11 cellular contexts compared by ENCODE assay signal in genomic region chr5:171308453-171309275, GRCh38. TPM values are rescaled to one million over a fixed set of nuclear protein-coding genes. Genes with fewer than 3 reads are reported as not detected.
DNase-seq lines count a peak whose midpoint lies in the region; ATAC-seq, FAIRE-seq and TF ChIP-seq lines count a peak whose summit lies in the region.
"Had no signal": no experiment of that assay in that cellular context is flagged by ENCODE, and none has a peak within 500 bp of the region (broad histone marks: within the 10 kb centered on the region; RNA-seq: fewer than 3 reads in every experiment).

TSS of gene TLX3 (plus strand) at chr5:171309248. CDS start at chr5:171309366, 118 bp downstream.

- H3K4me3 ChIP-seq in neural progenitor cell: peak within 1 kb of the TSS; percentile 33
- no peak within 1 kb of the TSS for H3K4me3 ChIP-seq in PC-9
- H3K4me3 ChIP-seq in tibial artery: no peak within 1 kb of the TSS

- H2AFZ ChIP-seq in neural progenitor cell (replicated peaks) (no peak within 1 kb of the TSS), PC-9 (no peak within 1 kb of the TSS)

- H3F3A ChIP-seq in neural progenitor cell (ENCODE audit: low read depth) (peaks cover 24% of the 10 kb centered on the region), PC-9 (ENCODE audit: insufficient read depth, low read depth) (no peaks in the 10 kb centered on the region)

- H3K36me3 Mint-ChIP-seq in neural progenitor cell: peaks cover 1% of the 10 kb centered on the region

- POLR2A ChIA-PET in PC-9 (lab: Charles Lee; ENCODE audit: unreplicated experiment): no interaction called here

- H3K36me3 ChIP-seq in neural progenitor cell (no peaks in the 10 kb centered on the region), PC-9 (ENCODE audit: low read depth) (no peaks in the 10 kb centered on the region), tibial artery (no peaks in the 10 kb centered on the region)

- H3K27ac ChIP-seq in neural progenitor cell (no peak within 1 kb of the TSS), PC-9 (no peak within 1 kb of the TSS), tibial artery (no peak within 1 kb of the TSS)

- intact Hi-C loops in PC-9 (cut with micrococcal nuclease; ENCODE audit: unreplicated experiment) (no loop called here), tibial artery (cut with DNase I; ENCODE audit: low total_unique reads) (no loop called here)

- H3K9ac ChIP-seq in neural progenitor cell: no peak within 1 kb of the TSS

- H3K79me2 ChIP-seq in neural progenitor cell (ENCODE audit: low read depth) (no peaks in the 10 kb centered on the region), PC-9 (ENCODE audit: low read depth) (no peaks in the 10 kb centered on the region)

- H3K9me3 Mint-ChIP-seq in neural progenitor cell: peaks cover 2% of the 10 kb centered on the region

- H3K27ac Mint-ChIP-seq in neural progenitor cell: no peak within 1 kb of the TSS

- BruUV-seq in PC-9 (replicated peaks; lab: Mats Ljungman, UMichigan): no TSS peak

- ATAC-seq in GM19035 (IDR thresholded peaks at IDR 0.05; ENCODE audit: unreplicated experiment): no peak

- peak within 1 kb of the TSS; percentile 83 for H3K4me3 Mint-ChIP-seq in neural progenitor cell

- TF ChIP-seq CTCF in neural progenitor cell (IDR thresholded peaks at IDR 0.05) (no peak), PC-9 (conservative IDR thresholded peaks at IDR 0.05) (no peak), tibial artery (IDR thresholded peaks at IDR 0.05) (no peak)

- H3K9me3 ChIP-seq in neural progenitor cell (ENCODE audit: low read depth) (no peaks in the 10 kb centered on the region), PC-9 (ENCODE audit: insufficient read depth, low read depth) (no peaks in the 10 kb centered on the region), tibial artery (no peaks in the 10 kb centered on the region)

- peaks cover 90% of the 10 kb centered on the region for H4K20me1 ChIP-seq in neural progenitor cell (ENCODE audit: low read depth)
- no peaks in the 10 kb centered on the region for H4K20me1 ChIP-seq in PC-9 (ENCODE audit: insufficient read depth)

- peaks cover 100% of the 10 kb centered on the region for H3K27me3 ChIP-seq in neural progenitor cell
- peaks cover 8% of the 10 kb centered on the region; the same call in 1 of the 2 replicates for H3K27me3 ChIP-seq in PC-9 (ENCODE audit: insufficient read depth, low read depth)
- peaks cover 3 to 96% of the 10 kb centered on the region in 2 donors for H3K27me3 ChIP-seq in tibial artery

- CTCF ChIA-PET in PC-9 (lab: Charles Lee): no interaction called here

- H3K4me2 ChIP-seq in neural progenitor cell (peak within 1 kb of the TSS; percentile 71), PC-9 (no peak within 1 kb of the TSS)

- FAIRE-seq in G401.6 (lab: Jason Lieb, UNC): peak; percentile 37

- H3K9me2 ChIP-seq in PC-9 (ENCODE audit: insufficient read depth): no peaks in the 10 kb centered on the region

- H3K4me1 Mint-ChIP-seq in neural progenitor cell: peaks cover 24% of the 10 kb centered on the region

- peaks cover 77% of the 10 kb centered on the region for H3K27me3 Mint-ChIP-seq in neural progenitor cell (ENCODE audit: insufficient read depth, low read depth)

- DNase-seq in NCI-H2171 (lab: John Stamatoyannopoulos, UW) (peak; percentile 80), dermis blood vessel endothelial cell (peak; percentile 33), neural progenitor cell (ENCODE audit: low spot score) (peak; percentile 88), PC-9 (no peak), tibial artery (no peak)
- DNase-seq: NK-92 treated with Interleukin-12 subunit alpha and Interleukin-12 subunit beta, amount 100 ng/mL, for 24 hours had no signal

- H3K4me1 ChIP-seq in neural progenitor cell: peaks cover 19% of the 10 kb centered on the region
- no peaks in the 10 kb centered on the region for H3K4me1 ChIP-seq in PC-9 (replicated peaks; ENCODE audit: insufficient read depth)
- peaks cover 0 to 52% (median 40%) of the 10 kb centered on the region in 4 donors for H3K4me1 ChIP-seq in tibial artery

RNA-seq across cellular contexts. Expression of gene TLX3, which starts in this region (rescaled TPM):
- not detected in 2 replicates for total RNA-seq in dermis blood vessel endothelial cell
- total RNA-seq in neural progenitor cell (ENCODE audit: low replicate concordance): not detected in 2 replicates
- total RNA-seq in PC-9 (2021): not detected in 2 replicates
- total RNA-seq: dorsolateral prefrontal cortex, liver, ureter had no signal

Comparison
In these comparisons a context has a peak if more than half of its experiments do, and no peak if none do; other contexts are left out.
1. Peak in DNase-seq in dermis blood vessel endothelial cell; RNA of the gene not detected or under 1 TPM.
2. Peak in DNase-seq, H3K4me3 ChIP-seq and H3K4me2 ChIP-seq in neural progenitor cell; RNA of the gene not detected or under 1 TPM.